ENCODE assay signal across 26 cellular contexts in genomic region chrX:30301203-30301602, GRCh38. TPM values are rescaled to one million over a fixed set of nuclear protein-coding genes. Genes with fewer than 3 reads are reported as not detected.
"Had no signal": no experiment of that assay in that cellular context is flagged by ENCODE, and none has a peak within 500 bp of the region (broad histone marks: within the 10 kb centered on the region; RNA-seq: fewer than 3 reads in every experiment).

No MANE protein-coding gene starts in this region.

- ATAC-seq: effector memory CD8-positive, alpha-beta T cell; left colon; natural killer cell treated with Interleukin-12 subunit alpha and Interleukin-12 subunit beta and Interleukin-15 and Interleukin-18, amount 100 ng/mL, for 72 hours; psoas muscle; stimulated activated naive B cell treated with anti-CD40 and anti-IgM and Interleukin-4, amounts not matched to agents 10 μg/mL and 1 μg/mL and 100 μg/mL, for 72 hours; stimulated activated naive CD8-positive, alpha-beta T cell treated with anti-CD3 and anti-CD28 coated beads, Interleukin-15, amount 100 ng/mL, for 72 hours; upper lobe of right lung had no signal

- H3K9me3 Mint-ChIP-seq: dendritic cell treated with granulocyte-macrophage colony-stimulating factor and Interleukin-4, amounts not matched to agents 40 ng/mL and 50 ng/mL, for 4 days; mesothelial cell of epicardium; stimulated activated naive B cell treated with anti-CD40 and anti-IgM and Interleukin-4, amounts not matched to agents 10 μg/mL and 1 μg/mL and 100 μg/mL, for 72 hours; stimulated activated naive CD8-positive, alpha-beta T cell treated with anti-CD3 and anti-CD28 coated beads, Interleukin-15, amount 100 ng/mL, for 72 hours had no signal

- H3K4me3 Mint-ChIP-seq: dendritic cell treated with granulocyte-macrophage colony-stimulating factor and Interleukin-4, amounts not matched to agents 40 ng/mL and 50 ng/mL, for 4 days; effector memory CD8-positive, alpha-beta T cell; mesothelial cell of epicardium; natural killer cell treated with Interleukin-12 subunit alpha and Interleukin-12 subunit beta and Interleukin-15 and Interleukin-18, amount 100 ng/mL, for 72 hours; stimulated activated naive B cell treated with anti-CD40 and anti-IgM and Interleukin-4, amounts not matched to agents 10 μg/mL and 1 μg/mL and 100 μg/mL, for 72 hours; stimulated activated naive CD8-positive, alpha-beta T cell treated with anti-CD3 and anti-CD28 coated beads, Interleukin-15, amount 100 ng/mL, for 72 hours had no signal

- H3K27ac ChIP-seq: epithelial cell of prostate, esophagus muscularis mucosa, foreskin keratinocyte, hepatocyte, parathyroid adenoma, psoas muscle, sigmoid colon, skin epidermis, testis, upper lobe of right lung had no signal

- DNase-seq: cerebellar nuclear complex; effector memory CD8-positive, alpha-beta T cell; left colon; psoas muscle; retina; sigmoid colon; stimulated activated CD4-positive, alpha-beta T cell treated with anti-CD3 and anti-CD28 coated beads, Interleukin-2, amount 100 ng/mL, for 24 hours; stimulated activated CD4-positive, alpha-beta T cell treated with anti-CD3 and anti-CD28 coated beads, Interleukin-4, amount 100 ng/mL, for 4 hours; stimulated activated naive B cell treated with anti-CD40 and anti-IgM and Interleukin-4, amounts not matched to agents 10 μg/mL and 1 μg/mL and 100 μg/mL, for 72 hours; stimulated activated naive CD8-positive, alpha-beta T cell treated with anti-CD3 and anti-CD28 coated beads, Interleukin-15, amount 100 ng/mL, for 72 hours; testis; upper lobe of right lung had no signal

- H3K36me3 Mint-ChIP-seq: mesothelial cell of epicardium; natural killer cell treated with Interleukin-12 subunit alpha and Interleukin-12 subunit beta and Interleukin-15 and Interleukin-18, amount 100 ng/mL, for 72 hours; stimulated activated naive B cell treated with anti-CD40 and anti-IgM and Interleukin-4, amounts not matched to agents 10 μg/mL and 1 μg/mL and 100 μg/mL, for 72 hours had no signal

- H3K9ac ChIP-seq: parathyroid adenoma had no signal

- H3K36me3 ChIP-seq: esophagus muscularis mucosa, sigmoid colon, tibial nerve, upper lobe of right lung had no signal

- H3K4me1 Mint-ChIP-seq: stimulated activated naive B cell treated with anti-CD40 and anti-IgM and Interleukin-4, amounts not matched to agents 10 μg/mL and 1 μg/mL and 100 μg/mL, for 72 hours; stimulated activated naive CD8-positive, alpha-beta T cell treated with anti-CD3 and anti-CD28 coated beads, Interleukin-15, amount 100 ng/mL, for 72 hours had no signal

- H3K4me3 ChIP-seq: esophagus muscularis mucosa, hepatocyte, psoas muscle, sigmoid colon, skin epidermis, testis, tibial nerve, upper lobe of right lung had no signal

- H3K9me3 ChIP-seq: esophagus muscularis mucosa, psoas muscle, sigmoid colon, testis, tibial nerve, upper lobe of right lung had no signal

- H3K27me3 Mint-ChIP-seq: effector memory CD8-positive, alpha-beta T cell; stimulated activated naive CD8-positive, alpha-beta T cell treated with anti-CD3 and anti-CD28 coated beads, Interleukin-15, amount 100 ng/mL, for 72 hours had no signal

- H3K27me3 ChIP-seq: esophagus muscularis mucosa, foreskin keratinocyte, hepatocyte, sigmoid colon, testis, upper lobe of right lung had no signal

- H3K4me1 ChIP-seq: esophagus muscularis mucosa, foreskin keratinocyte, parathyroid adenoma, psoas muscle, sigmoid colon, testis, upper lobe of right lung had no signal

- H3K27ac Mint-ChIP-seq: dendritic cell treated with granulocyte-macrophage colony-stimulating factor and Interleukin-4, amounts not matched to agents 40 ng/mL and 50 ng/mL, for 4 days; effector memory CD8-positive, alpha-beta T cell; natural killer cell treated with Interleukin-12 subunit alpha and Interleukin-12 subunit beta and Interleukin-15 and Interleukin-18, amount 100 ng/mL, for 72 hours; stimulated activated naive B cell treated with anti-CD40 and anti-IgM and Interleukin-4, amounts not matched to agents 10 μg/mL and 1 μg/mL and 100 μg/mL, for 72 hours; stimulated activated naive CD8-positive, alpha-beta T cell treated with anti-CD3 and anti-CD28 coated beads, Interleukin-15, amount 100 ng/mL, for 72 hours had no signal

RNA-seq across cellular contexts. Expression of gene NR0B1, which starts 8.0 kb away (rescaled TPM):
- total RNA-seq: esophagus muscularis mucosa; foreskin keratinocyte; left colon; lower leg skin; natural killer cell treated with Interleukin-12 subunit alpha and Interleukin-12 subunit beta and Interleukin-15 and Interleukin-18, amount 100 ng/mL, for 72 hours; psoas muscle; sigmoid colon; upper lobe of right lung had no signal

RNA-seq across cellular contexts. Expression of gene MAGEB1, which starts 54.3 kb away (rescaled TPM):
- total RNA-seq: esophagus muscularis mucosa; foreskin keratinocyte; hepatocyte; kidney epithelial cell; left colon; lower leg skin; mesothelial cell of epicardium; natural killer cell treated with Interleukin-12 subunit alpha and Interleukin-12 subunit beta and Interleukin-15 and Interleukin-18, amount 100 ng/mL, for 72 hours; omental fat pad; psoas muscle; sigmoid colon; subcutaneous adipose tissue; tibial nerve; upper lobe of right lung had no signal

RNA-seq across cellular contexts. Expression of gene MAGEB4, which starts 59.4 kb away (rescaled TPM):
- total RNA-seq: esophagus muscularis mucosa; foreskin keratinocyte; hepatocyte; kidney epithelial cell; left colon; lower leg skin; mesothelial cell of epicardium; natural killer cell treated with Interleukin-12 subunit alpha and Interleukin-12 subunit beta and Interleukin-15 and Interleukin-18, amount 100 ng/mL, for 72 hours; omental fat pad; psoas muscle; sigmoid colon; subcutaneous adipose tissue; tibial nerve; upper lobe of right lung had no signal
